24 cellular contexts compared by ENCODE assay signal in genomic region chr7:70586822-70587221, GRCh38.
"Had no signal": no experiment of that assay in that cellular context is flagged by ENCODE, and none has a peak within 500 bp of the region (broad histone marks: within the 10 kb centered on the region; RNA-seq: fewer than 3 reads in every experiment).

No MANE protein-coding gene starts in this region.

- H3K36me3 ChIP-seq: ascending aorta, esophagus squamous epithelium, neutrophil, right lobe of liver, suprapubic skin had no signal

- H3K27ac Mint-ChIP-seq: activated T-cell treated with anti-CD3 and anti-CD28 coated beads, Interleukin-2, amount 50 U/mL, for 72 hours; memory B cell; naive thymus-derived CD8-positive, alpha-beta T cell; stimulated activated naive CD8-positive, alpha-beta T cell treated with anti-CD3 and anti-CD28 coated beads, Interleukin-15, amount 100 ng/mL, for 72 hours; type B pancreatic cell had no signal

- DNase-seq: activated CD4-positive, alpha-beta T cell treated with anti-CD3 and anti-CD28 coated beads, Interleukin-2, amount 50 U/mL, for 1 hour; activated CD4-positive, CD25-positive, alpha-beta regulatory T cell; activated CD8-positive, alpha-beta memory T cell treated with anti-CD3 and anti-CD28 coated beads, Interleukin-2, amount 50 U/mL, for 4 hours; activated effector memory CD4-positive, alpha-beta T cell treated with anti-CD3 and anti-CD28 coated beads, Interleukin-2, amount 50 U/mL, for 16 hours; activated naive CD4-positive, alpha-beta T cell treated with anti-CD3 and anti-CD28 coated beads, Interleukin-2, amount 50 U/mL, for 16 hours; activated T-cell treated with anti-CD3 and anti-CD28 coated beads, Interleukin-2, amount 50 U/mL, for 72 hours; dermis blood vessel endothelial cell; effector memory CD4-positive, alpha-beta T cell; esophagus squamous epithelium; foreskin fibroblast; naive thymus-derived CD8-positive, alpha-beta T cell; right lobe of liver; stimulated activated CD4-positive, alpha-beta T cell treated with anti-CD3 and anti-CD28 coated beads, Interleukin-4, amount 100 ng/mL, for 1 hour; stimulated activated naive CD8-positive, alpha-beta T cell treated with anti-CD3 and anti-CD28 coated beads, Interleukin-15, amount 100 ng/mL, for 72 hours; T-helper 1 cell; T-helper 9 cell had no signal

- H3K27me3 Mint-ChIP-seq: stimulated activated naive CD8-positive, alpha-beta T cell treated with anti-CD3 and anti-CD28 coated beads, Interleukin-15, amount 100 ng/mL, for 72 hours had no signal

- H3K36me3 Mint-ChIP-seq: naive thymus-derived CD8-positive, alpha-beta T cell; type B pancreatic cell had no signal

- H2AFZ ChIP-seq: hepatocyte, parathyroid adenoma had no signal

- H3K4me1 Mint-ChIP-seq: memory B cell; stimulated activated naive CD8-positive, alpha-beta T cell treated with anti-CD3 and anti-CD28 coated beads, Interleukin-15, amount 100 ng/mL, for 72 hours had no signal

- H3K4me3 Mint-ChIP-seq: activated T-cell treated with anti-CD3 and anti-CD28 coated beads, Interleukin-2, amount 50 U/mL, for 72 hours; memory B cell; naive thymus-derived CD8-positive, alpha-beta T cell; stimulated activated naive CD8-positive, alpha-beta T cell treated with anti-CD3 and anti-CD28 coated beads, Interleukin-15, amount 100 ng/mL, for 72 hours; type B pancreatic cell had no signal

- H3K27ac ChIP-seq: ascending aorta, esophagus squamous epithelium, hepatocyte, neutrophil, parathyroid adenoma, suprapubic skin had no signal

- ATAC-seq: activated T-cell treated with anti-CD3 and anti-CD28 coated beads, Interleukin-2, amount 50 U/mL, for 72 hours; naive thymus-derived CD8-positive, alpha-beta T cell; stimulated activated naive CD8-positive, alpha-beta T cell treated with anti-CD3 and anti-CD28 coated beads, Interleukin-15, amount 100 ng/mL, for 72 hours had no signal

- H3K9me3 Mint-ChIP-seq: activated T-cell treated with anti-CD3 and anti-CD28 coated beads, Interleukin-2, amount 50 U/mL, for 72 hours; memory B cell; naive thymus-derived CD8-positive, alpha-beta T cell; stimulated activated naive CD8-positive, alpha-beta T cell treated with anti-CD3 and anti-CD28 coated beads, Interleukin-15, amount 100 ng/mL, for 72 hours; type B pancreatic cell had no signal

- H3K9ac ChIP-seq: parathyroid adenoma had no signal

- H3K79me2 ChIP-seq: hepatocyte, parathyroid adenoma had no signal

- H3K27me3 ChIP-seq: ascending aorta, hepatocyte, neutrophil, right lobe of liver, suprapubic skin had no signal

- H3K4me3 ChIP-seq: ascending aorta, esophagus squamous epithelium, hepatocyte, right lobe of liver, smooth muscle cell, suprapubic skin had no signal

- H3K4me1 ChIP-seq: ascending aorta, parathyroid adenoma had no signal

- H3K9me3 ChIP-seq: ascending aorta, esophagus squamous epithelium, neutrophil, right lobe of liver, suprapubic skin had no signal

- H3K4me2 ChIP-seq: hepatocyte, smooth muscle cell had no signal
